Comparison of ENCODE assay signal across 1 cellular context in genomic region chr4:52052475-52052780, GRCh38.
TF ChIP-seq lines count a peak whose summit lies in the region.

No MANE protein-coding gene starts in this region.

TF ChIP-seq in HepG2, 621 proteins besides CTCF, POLR2A, EP300 and RAD21 (continued from another document and continues in another):
- no peak for TF ChIP-seq AFF4 (CRISPR knock-in tag; IDR thresholded peaks at IDR 0.05)
- TF ChIP-seq CREM (IDR thresholded peaks at IDR 0.05): peak; percentile 43
- TF ChIP-seq CREM (CRISPR knock-in tag; IDR thresholded peaks at IDR 0.05): no peak
- 0 out of 2 replicates have a peak, but pooled peaks have one; percentile 47 for TF ChIP-seq YEATS4 (CRISPR knock-in tag; IDR thresholded peaks at IDR 0.05; ENCODE audit: borderline replicate concordance)
- TF ChIP-seq ZNF331 (CRISPR knock-in tag; IDR thresholded peaks at IDR 0.05): 0 out of 2 replicates have a peak, but pooled peaks have one; percentile 26
- TF ChIP-seq GABPB1 (CRISPR knock-in tag; IDR thresholded peaks at IDR 0.05): peak; percentile 75; the same call in 1 of the 2 replicates
- TF ChIP-seq TGIF2 (CRISPR knock-in tag; IDR thresholded peaks at IDR 0.05): peak; percentile 59; the same call in 1 of the 2 replicates
- TF ChIP-seq HNRNPK (IDR thresholded peaks at IDR 0.05; ENCODE audit: low read depth, low read length, poor library complexity, severe bottlenecking): peak; percentile 15
- no peak for TF ChIP-seq CEBPZ (IDR thresholded peaks at IDR 0.05; ENCODE audit: low read length)
- no peak for TF ChIP-seq LCORL (IDR thresholded peaks at IDR 0.05)
- TF ChIP-seq LCORL (CRISPR knock-in tag; IDR thresholded peaks at IDR 0.05): peak; percentile 62
- peak; percentile 49; the same call in 1 of the 2 replicates for TF ChIP-seq AHDC1 (CRISPR knock-in tag; IDR thresholded peaks at IDR 0.05; ENCODE audit: borderline replicate concordance)
- TF ChIP-seq NFKBIZ (CRISPR knock-in tag; IDR thresholded peaks at IDR 0.05): peak; percentile 98; the same call in 1 of the 2 replicates
- TF ChIP-seq ARID5B (CRISPR knock-in tag; IDR thresholded peaks at IDR 0.05): peak; percentile 58; the same call in 1 of the 2 replicates
- no peak for TF ChIP-seq NONO (IDR thresholded peaks at IDR 0.05)
- 0 out of 2 replicates have a peak, but pooled peaks have one; percentile 8 for TF ChIP-seq NONO (CRISPR knock-in tag; conservative IDR thresholded peaks at IDR 0.05)
- peak; percentile 19; the same call in 1 of the 2 replicates for TF ChIP-seq THAP11 (CRISPR knock-in tag; IDR thresholded peaks at IDR 0.05)
- TF ChIP-seq ZNF556 (CRISPR knock-in tag; IDR thresholded peaks at IDR 0.05; ENCODE audit: borderline replicate concordance): no peak
- no peak for TF ChIP-seq PBX2 (CRISPR knock-in tag; IDR thresholded peaks at IDR 0.05)
- TF ChIP-seq THRA (CRISPR knock-in tag; IDR thresholded peaks at IDR 0.05; ENCODE audit: borderline replicate concordance): no peak
- no peak for TF ChIP-seq NRL (CRISPR knock-in tag; IDR thresholded peaks at IDR 0.05; ENCODE audit: borderline replicate concordance)
- 0 out of 2 replicates have a peak, but pooled peaks have one; percentile 7 for TF ChIP-seq HOXA3 (CRISPR knock-in tag; IDR thresholded peaks at IDR 0.05)
- peak; percentile 71; the same call in 1 of the 2 replicates for TF ChIP-seq MIXL1 (CRISPR knock-in tag; IDR thresholded peaks at IDR 0.05)
- TF ChIP-seq TBL1XR1 (IDR thresholded peaks at IDR 0.05; ENCODE audit: borderline replicate concordance, low read length, partially characterized antibody): no peak
- TF ChIP-seq ATF2 (CRISPR knock-in tag; IDR thresholded peaks at IDR 0.05): 0 out of 2 replicates have a peak, but pooled peaks have one; percentile 11
- TF ChIP-seq PRMT3 (CRISPR knock-in tag; IDR thresholded peaks at IDR 0.05; ENCODE audit: borderline replicate concordance, low read depth): no peak
- TF ChIP-seq CENPX (CRISPR knock-in tag; IDR thresholded peaks at IDR 0.05): no peak
- TF ChIP-seq TEF (CRISPR knock-in tag; IDR thresholded peaks at IDR 0.05): 0 out of 2 replicates have a peak, but pooled peaks have one; percentile 66
- no peak for TF ChIP-seq SNAPC2 (CRISPR knock-in tag; IDR thresholded peaks at IDR 0.05)
- no peak for TF ChIP-seq CBFB (CRISPR knock-in tag; IDR thresholded peaks at IDR 0.05)
- no peak for TF ChIP-seq NR2F2 (IDR thresholded peaks at IDR 0.05; ENCODE audit: borderline replicate concordance, low read depth)
- 0 out of 2 replicates have a peak, but pooled peaks have one; percentile 59 for TF ChIP-seq NCOR1 (IDR thresholded peaks at IDR 0.05; ENCODE audit: borderline replicate concordance, low read length)
- TF ChIP-seq TAF1 (CRISPR knock-in tag; IDR thresholded peaks at IDR 0.05): no peak
- peak; percentile 58; the same call in 1 of the 2 replicates for TF ChIP-seq GATAD2A (CRISPR knock-in tag; IDR thresholded peaks at IDR 0.05)
- no peak for TF ChIP-seq ATAD3A (CRISPR knock-in tag; IDR thresholded peaks at IDR 0.05)
- TF ChIP-seq ZNF768 (CRISPR knock-in tag; IDR thresholded peaks at IDR 0.05): no peak
- no peak for TF ChIP-seq RFX3 (CRISPR knock-in tag; IDR thresholded peaks at IDR 0.05)
- peak; percentile 82; the same call in 1 of the 2 replicates for TF ChIP-seq ZNF746 (CRISPR knock-in tag; IDR thresholded peaks at IDR 0.05)
- TF ChIP-seq ZNF274 (CRISPR knock-in tag; IDR thresholded peaks at IDR 0.05): no peak
